Comparison of ENCODE assay signal across 22 cellular contexts in the genomic region with DNA sequence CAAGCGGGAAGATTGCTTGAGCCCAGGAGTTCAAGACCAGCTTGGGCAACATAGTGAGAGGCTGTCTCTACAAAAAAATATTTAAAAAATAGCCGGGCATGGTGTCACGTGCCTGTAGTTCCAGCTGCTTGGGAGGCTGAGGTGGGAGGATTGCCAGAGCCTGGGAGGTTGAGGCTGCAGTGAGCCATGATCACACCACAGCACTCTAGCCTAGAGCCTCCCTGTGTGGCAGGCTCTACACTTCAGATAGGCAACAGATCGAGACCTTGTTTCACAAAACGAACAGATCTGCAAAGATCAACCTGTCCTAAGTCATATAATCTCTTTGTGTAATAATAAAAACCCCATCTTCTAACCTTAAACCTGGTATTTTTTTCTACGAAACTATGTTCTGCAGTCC.
"Had no signal": no experiment of that assay in that cellular context is flagged by ENCODE, and none has a peak within 500 bp of the region (broad histone marks: within the 10 kb centered on the region; RNA-seq: fewer than 3 reads in every experiment).

No MANE protein-coding gene starts in this region.

- H3K27me3 ChIP-seq: heart left ventricle, ovary, right lobe of liver had no signal

- DNase-seq: effector CD4-positive, alpha-beta T cell; endodermal cell; erythroblast; foreskin melanocyte; heart left ventricle; hippocampal formation; islet precursor cell; mammary epithelial cell; naive thymus-derived CD8-positive, alpha-beta T cell; ovary; right lobe of liver; stimulated activated CD4-positive, alpha-beta T cell treated with anti-CD3 and anti-CD28 coated beads, Interleukin-4, amount 100 ng/mL, for 1 hour; stimulated activated CD8-positive, alpha-beta memory T cell treated with anti-CD3 and anti-CD28 coated beads, Interleukin-4, amount 100 ng/mL, for 48 hours; stimulated activated naive CD8-positive, alpha-beta T cell treated with anti-CD3 and anti-CD28 coated beads, Interleukin-15, amount 100 ng/mL, for 72 hours; substantia nigra; trophoblast cell had no signal

- H3K9me3 Mint-ChIP-seq: endodermal cell; naive thymus-derived CD8-positive, alpha-beta T cell; neural crest cell; stimulated activated effector memory CD8-positive, alpha-beta T cell treated with anti-CD3 and anti-CD28 coated beads, Interleukin-12 subunit alpha, Interleukin-12 subunit beta, amount 100 ng/mL, for 72 hours; stimulated activated naive CD8-positive, alpha-beta T cell treated with anti-CD3 and anti-CD28 coated beads, Interleukin-15, amount 100 ng/mL, for 72 hours had no signal

- H3K4me3 Mint-ChIP-seq: endodermal cell; naive thymus-derived CD8-positive, alpha-beta T cell; neural crest cell; stimulated activated effector memory CD8-positive, alpha-beta T cell treated with anti-CD3 and anti-CD28 coated beads, Interleukin-12 subunit alpha, Interleukin-12 subunit beta, amount 100 ng/mL, for 72 hours; stimulated activated naive CD8-positive, alpha-beta T cell treated with anti-CD3 and anti-CD28 coated beads, Interleukin-15, amount 100 ng/mL, for 72 hours had no signal

- H3K4me3 ChIP-seq: coronary artery, heart left ventricle, ovary, right lobe of liver, thoracic aorta had no signal

- H3K27ac Mint-ChIP-seq: endodermal cell; stimulated activated effector memory CD8-positive, alpha-beta T cell treated with anti-CD3 and anti-CD28 coated beads, Interleukin-12 subunit alpha, Interleukin-12 subunit beta, amount 100 ng/mL, for 72 hours; stimulated activated naive CD8-positive, alpha-beta T cell treated with anti-CD3 and anti-CD28 coated beads, Interleukin-15, amount 100 ng/mL, for 72 hours had no signal

- H3K9me3 ChIP-seq: heart left ventricle, ovary, right lobe of liver, thoracic aorta had no signal

- FAIRE-seq: endothelial cell of umbilical vein had no signal

- H3K27me3 Mint-ChIP-seq: naive thymus-derived CD8-positive, alpha-beta T cell; stimulated activated naive CD8-positive, alpha-beta T cell treated with anti-CD3 and anti-CD28 coated beads, Interleukin-15, amount 100 ng/mL, for 72 hours had no signal

- H3K27ac ChIP-seq: ovary, right lobe of liver had no signal

- ATAC-seq: heart left ventricle; left lobe of liver; naive thymus-derived CD8-positive, alpha-beta T cell; right lobe of liver; stimulated activated effector memory CD8-positive, alpha-beta T cell treated with anti-CD3 and anti-CD28 coated beads, Interleukin-12 subunit alpha, Interleukin-12 subunit beta, amount 100 ng/mL, for 72 hours; stimulated activated naive CD8-positive, alpha-beta T cell treated with anti-CD3 and anti-CD28 coated beads, Interleukin-15, amount 100 ng/mL, for 72 hours had no signal

- H3K36me3 ChIP-seq: ovary, thoracic aorta had no signal

- H3K4me1 Mint-ChIP-seq: neural crest cell had no signal
